In the genomic region with DNA sequence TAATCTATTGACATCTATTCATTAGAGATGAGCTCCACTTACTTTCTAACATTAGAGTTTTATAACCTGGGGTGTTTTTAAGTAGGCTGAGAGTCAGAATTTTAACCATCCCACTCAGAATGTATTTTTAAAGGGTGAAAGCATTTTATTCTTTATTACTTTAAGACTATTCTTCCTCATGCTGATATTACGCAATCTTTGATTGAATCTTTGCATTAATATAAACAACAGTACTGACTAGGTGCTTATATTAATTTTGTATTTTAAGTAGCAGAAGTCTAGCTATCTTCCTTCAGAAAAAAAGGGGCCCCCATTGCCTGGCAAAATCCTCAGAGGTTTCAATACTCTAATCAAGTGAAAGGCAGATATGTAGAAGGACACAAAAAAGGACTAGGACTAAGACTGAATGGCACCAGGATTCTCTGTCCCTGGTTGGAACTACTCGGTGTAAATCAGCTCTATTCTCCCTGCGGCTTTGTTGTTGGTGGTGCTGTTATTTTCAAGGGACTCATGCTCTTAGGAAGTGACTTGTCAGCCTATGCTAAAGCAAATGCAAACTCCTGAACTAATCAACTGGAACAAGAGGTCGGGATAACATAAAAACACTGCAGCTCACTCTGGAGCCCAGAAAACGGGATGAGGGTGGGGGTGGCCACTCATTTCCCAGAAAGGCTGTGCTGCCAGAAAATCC, we compare ENCODE assay signal across 20 cellular contexts.
"Had no signal": no experiment of that assay in that cellular context is flagged by ENCODE, and none has a peak within 500 bp of the region (broad histone marks: within the 10 kb centered on the region; RNA-seq: fewer than 3 reads in every experiment).

No MANE protein-coding gene starts in this region.

- DNase-seq: activated CD4-positive, alpha-beta memory T cell treated with anti-CD3 and anti-CD28 coated beads, Interleukin-2, amount 10 ng/mL, durations not matched to agents 7 days and 5 days; activated CD4-positive, alpha-beta T cell treated with anti-CD3 and anti-CD28 coated beads for 48 hours; activated naive CD4-positive, alpha-beta T cell; activated naive CD8-positive, alpha-beta T cell treated with anti-CD3 and anti-CD28 coated beads for 36 hours; activated T-cell treated with anti-CD3 and anti-CD28 coated beads, Interleukin-2, amount 50 U/mL, for 1 hour; amygdala; body of pancreas; central memory CD4-positive, alpha-beta T cell; dorsolateral prefrontal cortex; gastrocnemius medialis; head of caudate nucleus; immature natural killer cell; naive thymus-derived CD8-positive, alpha-beta T cell; nucleus accumbens; posterior cingulate gyrus; T-helper 17 cell had no signal

- H3K27me3 ChIP-seq: body of pancreas, gastrocnemius medialis, tibial nerve had no signal

- H3K4me1 ChIP-seq: body of pancreas, gastrocnemius medialis, tibial nerve had no signal

- H3K27ac ChIP-seq: body of pancreas, dorsolateral prefrontal cortex, gastrocnemius medialis, tibial nerve had no signal

- H3K36me3 ChIP-seq: gastrocnemius medialis, tibial nerve had no signal

- FAIRE-seq: urothelium cell line had no signal

- ATAC-seq: activated T-helper 17 cell treated with anti-CD3 and anti-CD28 coated beads, Interleukin-2, amount 50 U/mL, for 72 hours; body of pancreas; esophagus mucosa; gastrocnemius medialis; naive thymus-derived CD8-positive, alpha-beta T cell; T-helper 17 cell had no signal

- H3K4me3 ChIP-seq: body of pancreas, dorsolateral prefrontal cortex, gastrocnemius medialis, tibial nerve had no signal

- H3K9me3 ChIP-seq: body of pancreas, gastrocnemius medialis, tibial nerve had no signal
